ENCODE assay signal across 1 cellular context in the genomic region with DNA sequence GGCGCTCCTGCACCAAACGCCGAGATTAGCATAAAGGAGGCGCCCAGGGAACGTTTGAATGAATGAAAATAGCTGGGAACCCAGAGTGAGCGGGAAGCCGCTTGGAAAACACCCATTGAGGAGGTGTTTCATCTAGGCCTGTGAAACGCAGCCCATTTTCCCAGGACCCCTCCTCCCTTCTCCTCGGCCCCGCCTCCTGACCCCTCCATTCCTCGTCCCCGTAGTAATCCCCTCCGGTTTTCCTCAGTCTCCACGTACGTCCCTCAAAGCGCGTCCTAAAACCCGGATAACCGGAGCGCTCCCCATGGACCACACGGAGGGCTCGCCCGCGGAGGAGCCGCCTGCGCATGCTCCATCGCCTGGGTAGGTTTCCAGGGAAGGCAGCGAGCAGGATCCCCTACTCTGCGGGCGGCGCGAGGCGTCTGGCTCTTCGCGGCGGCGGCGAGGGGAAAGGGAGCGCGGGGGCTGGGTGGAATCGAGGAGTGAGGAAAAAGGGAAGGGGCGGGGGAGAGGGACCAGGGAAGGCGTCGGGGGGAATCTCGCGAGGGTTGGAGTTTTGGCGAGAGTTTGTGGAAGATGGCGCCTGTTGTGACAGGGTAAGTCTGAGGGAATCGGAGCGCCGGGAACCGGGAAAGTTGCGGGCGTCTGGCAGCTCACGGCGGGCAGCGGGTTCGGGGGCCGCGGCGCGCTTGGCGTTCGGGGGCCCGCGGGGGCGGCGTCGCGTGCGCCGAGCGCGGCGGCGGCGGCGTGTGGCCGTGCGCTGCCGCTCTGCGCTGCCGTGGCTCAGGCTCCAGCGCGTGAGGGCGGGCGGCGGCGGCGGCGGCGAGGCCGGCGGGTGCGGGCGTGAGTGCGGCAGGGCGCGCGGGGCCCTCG.
TF ChIP-seq lines count a peak whose summit lies in the region.

A gene (plus strand): TSS at position 562 of the 873 bp plus-strand sequence. CDS start 15 bp downstream, at position 577.

TF ChIP-seq in HepG2, 621 proteins besides CTCF, POLR2A, EP300 and RAD21 (continued from another document and continues in another):
- TF ChIP-seq, protein P1, sequence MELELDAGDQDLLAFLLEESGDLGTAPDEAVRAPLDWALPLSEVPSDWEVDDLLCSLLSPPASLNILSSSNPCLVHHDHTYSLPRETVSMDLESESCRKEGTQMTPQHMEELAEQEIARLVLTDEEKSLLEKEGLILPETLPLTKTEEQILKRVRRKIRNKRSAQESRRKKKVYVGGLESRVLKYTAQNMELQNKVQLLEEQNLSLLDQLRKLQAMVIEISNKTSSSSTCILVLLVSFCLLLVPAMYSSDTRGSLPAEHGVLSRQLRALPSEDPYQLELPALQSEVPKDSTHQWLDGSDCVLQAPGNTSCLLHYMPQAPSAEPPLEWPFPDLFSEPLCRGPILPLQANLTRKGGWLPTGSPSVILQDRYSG (CRISPR knock-in tag; IDR thresholded peaks at IDR 0.05) = no peak
- TF ChIP-seq ZNF552 (CRISPR knock-in tag; IDR thresholded peaks at IDR 0.05; ENCODE audit: borderline replicate concordance) (no peak), MEIS2 (CRISPR knock-in tag; IDR thresholded peaks at IDR 0.05) (no peak; the same call in 1 of the 2 replicates), MAFG (CRISPR knock-in tag; IDR thresholded peaks at IDR 0.05) (no peak), ZNF713 (CRISPR knock-in tag; IDR thresholded peaks at IDR 0.05) (0 out of 2 replicates have a peak, but pooled peaks have one; percentile 60), SALL2 (CRISPR knock-in tag; IDR thresholded peaks at IDR 0.05) (peak; percentile 46; the same call in 1 of the 2 replicates), TAF1 (CRISPR knock-in tag; IDR thresholded peaks at IDR 0.05) (peak; percentile 58), CCAR2 (optimal IDR thresholded peaks at IDR 0.05; ENCODE audit: low read depth, low read length) (no peak), ZSCAN29 (CRISPR knock-in tag; conservative IDR thresholded peaks at IDR 0.05) (0 out of 2 replicates have a peak, but pooled peaks have one; percentile 31), ZNF792 (CRISPR knock-in tag; IDR thresholded peaks at IDR 0.05) (peak; percentile 81; the same call in 1 of the 2 replicates), ZBTB7B (CRISPR knock-in tag; IDR thresholded peaks at IDR 0.05) (peak; percentile 64; the same call in 1 of the 2 replicates), ZNF720 (CRISPR knock-in tag; IDR thresholded peaks at IDR 0.05) (no peak), ASH2L (IDR thresholded peaks at IDR 0.05; ENCODE audit: insufficient read length, low read depth, low read length) (no peak), TCF7L2 (IDR thresholded peaks at IDR 0.05; ENCODE audit: low read depth, low read length) (no peak), ZNF776 (CRISPR knock-in tag; IDR thresholded peaks at IDR 0.05) (no peak), ONECUT2 (CRISPR knock-in tag; IDR thresholded peaks at IDR 0.05) (no peak), ZBTB42 (CRISPR knock-in tag; IDR thresholded peaks at IDR 0.05) (no peak), ZNF790 (CRISPR knock-in tag; IDR thresholded peaks at IDR 0.05; ENCODE audit: borderline replicate concordance) (no peak), TCF12 (IDR thresholded peaks at IDR 0.05) (no peak), TCF12 (CRISPR knock-in tag; IDR thresholded peaks at IDR 0.05) (no peak), YEATS4 (CRISPR knock-in tag; IDR thresholded peaks at IDR 0.05; ENCODE audit: borderline replicate concordance) (peak; percentile 64; the same call in 1 of the 2 replicates), CENPX (CRISPR knock-in tag; IDR thresholded peaks at IDR 0.05) (no peak), REPIN1 (CRISPR knock-in tag; IDR thresholded peaks at IDR 0.05; ENCODE audit: borderline replicate concordance, low read depth) (peak; percentile 63; the same call in 1 of the 2 replicates), ZNF34 (CRISPR knock-in tag; IDR thresholded peaks at IDR 0.05; ENCODE audit: borderline replicate concordance) (no peak), ZNF549 (CRISPR knock-in tag; IDR thresholded peaks at IDR 0.05) (no peak), ZNF317 (CRISPR knock-in tag; IDR thresholded peaks at IDR 0.05) (no peak), SIN3A (IDR thresholded peaks at IDR 0.05; ENCODE audit: borderline replicate concordance, low read depth, low read length) (peak; percentile 58; the same call in 1 of the 2 replicates), ZFP90 (CRISPR knock-in tag; IDR thresholded peaks at IDR 0.05; ENCODE audit: borderline replicate concordance) (0 out of 2 replicates have a peak, but pooled peaks have one; percentile 32), RFX1 (IDR thresholded peaks at IDR 0.05) (no peak), MXD4 (CRISPR knock-in tag; IDR thresholded peaks at IDR 0.05) (peak; percentile 64; the same call in 1 of the 2 replicates), ZNF143 (CRISPR knock-in tag; IDR thresholded peaks at IDR 0.05) (no peak), CENPT (CRISPR knock-in tag; IDR thresholded peaks at IDR 0.05; ENCODE audit: low read depth) (no peak), ZNF510 (CRISPR knock-in tag; IDR thresholded peaks at IDR 0.05; ENCODE audit: low read depth) (no peak; the same call in 1 of the 2 replicates), ZNF350 (CRISPR knock-in tag; IDR thresholded peaks at IDR 0.05; ENCODE audit: borderline replicate concordance, low read depth) (peak; percentile 88), SOX6 (IDR thresholded peaks at IDR 0.05) (no peak), SOX6 (CRISPR knock-in tag; IDR thresholded peaks at IDR 0.05) (peak; percentile 30; the same call in 1 of the 2 replicates), CCDC6 (CRISPR knock-in tag; IDR thresholded peaks at IDR 0.05) (peak; percentile 87), ZNF251 (CRISPR knock-in tag; IDR thresholded peaks at IDR 0.05) (no peak)
- TF ChIP-seq, protein P2, sequence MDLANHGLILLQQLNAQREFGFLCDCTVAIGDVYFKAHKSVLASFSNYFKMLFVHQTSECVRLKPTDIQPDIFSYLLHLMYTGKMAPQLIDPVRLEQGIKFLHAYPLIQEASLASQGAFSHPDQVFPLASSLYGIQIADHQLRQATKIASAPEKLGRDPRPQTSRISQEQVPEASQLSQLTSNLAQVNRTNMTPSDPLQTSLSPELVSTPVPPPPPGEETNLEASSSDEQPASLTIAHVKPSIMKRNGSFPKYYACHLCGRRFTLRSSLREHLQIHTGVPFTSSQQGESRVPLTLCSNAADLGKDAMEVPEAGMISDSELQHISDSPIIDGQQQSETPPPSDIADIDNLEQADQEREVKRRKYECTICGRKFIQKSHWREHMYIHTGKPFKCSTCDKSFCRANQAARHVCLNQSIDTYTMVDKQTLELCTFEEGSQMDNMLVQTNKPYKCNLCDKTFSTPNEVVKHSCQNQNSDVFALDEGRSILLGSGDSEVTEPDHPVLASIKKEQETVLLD (CRISPR knock-in tag; IDR thresholded peaks at IDR 0.05; ENCODE audit: low read depth) = peak; percentile 63; the same call in 1 of the 2 replicates
- TF ChIP-seq, protein P3, sequence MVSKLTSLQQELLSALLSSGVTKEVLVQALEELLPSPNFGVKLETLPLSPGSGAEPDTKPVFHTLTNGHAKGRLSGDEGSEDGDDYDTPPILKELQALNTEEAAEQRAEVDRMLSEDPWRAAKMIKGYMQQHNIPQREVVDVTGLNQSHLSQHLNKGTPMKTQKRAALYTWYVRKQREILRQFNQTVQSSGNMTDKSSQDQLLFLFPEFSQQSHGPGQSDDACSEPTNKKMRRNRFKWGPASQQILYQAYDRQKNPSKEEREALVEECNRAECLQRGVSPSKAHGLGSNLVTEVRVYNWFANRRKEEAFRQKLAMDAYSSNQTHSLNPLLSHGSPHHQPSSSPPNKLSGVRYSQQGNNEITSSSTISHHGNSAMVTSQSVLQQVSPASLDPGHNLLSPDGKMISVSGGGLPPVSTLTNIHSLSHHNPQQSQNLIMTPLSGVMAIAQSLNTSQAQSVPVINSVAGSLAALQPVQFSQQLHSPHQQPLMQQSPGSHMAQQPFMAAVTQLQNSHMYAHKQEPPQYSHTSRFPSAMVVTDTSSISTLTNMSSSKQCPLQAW (CRISPR knock-in tag; IDR thresholded peaks at IDR 0.05) = peak; percentile 96
- TF ChIP-seq, protein P4, sequence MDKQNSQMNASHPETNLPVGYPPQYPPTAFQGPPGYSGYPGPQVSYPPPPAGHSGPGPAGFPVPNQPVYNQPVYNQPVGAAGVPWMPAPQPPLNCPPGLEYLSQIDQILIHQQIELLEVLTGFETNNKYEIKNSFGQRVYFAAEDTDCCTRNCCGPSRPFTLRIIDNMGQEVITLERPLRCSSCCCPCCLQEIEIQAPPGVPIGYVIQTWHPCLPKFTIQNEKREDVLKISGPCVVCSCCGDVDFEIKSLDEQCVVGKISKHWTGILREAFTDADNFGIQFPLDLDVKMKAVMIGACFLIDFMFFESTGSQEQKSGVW (CRISPR knock-in tag; IDR thresholded peaks at IDR 0.05; ENCODE audit: borderline replicate concordance) = no peak
- TF ChIP-seq, protein P5, sequence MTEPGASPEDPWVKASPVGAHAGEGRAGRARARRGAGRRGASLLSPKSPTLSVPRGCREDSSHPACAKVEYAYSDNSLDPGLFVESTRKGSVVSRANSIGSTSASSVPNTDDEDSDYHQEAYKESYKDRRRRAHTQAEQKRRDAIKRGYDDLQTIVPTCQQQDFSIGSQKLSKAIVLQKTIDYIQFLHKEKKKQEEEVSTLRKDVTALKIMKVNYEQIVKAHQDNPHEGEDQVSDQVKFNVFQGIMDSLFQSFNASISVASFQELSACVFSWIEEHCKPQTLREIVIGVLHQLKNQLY (CRISPR knock-in tag; IDR thresholded peaks at IDR 0.05) = 0 out of 2 replicates have a peak, but pooled peaks have one; percentile 44
- TF ChIP-seq, protein P6, sequence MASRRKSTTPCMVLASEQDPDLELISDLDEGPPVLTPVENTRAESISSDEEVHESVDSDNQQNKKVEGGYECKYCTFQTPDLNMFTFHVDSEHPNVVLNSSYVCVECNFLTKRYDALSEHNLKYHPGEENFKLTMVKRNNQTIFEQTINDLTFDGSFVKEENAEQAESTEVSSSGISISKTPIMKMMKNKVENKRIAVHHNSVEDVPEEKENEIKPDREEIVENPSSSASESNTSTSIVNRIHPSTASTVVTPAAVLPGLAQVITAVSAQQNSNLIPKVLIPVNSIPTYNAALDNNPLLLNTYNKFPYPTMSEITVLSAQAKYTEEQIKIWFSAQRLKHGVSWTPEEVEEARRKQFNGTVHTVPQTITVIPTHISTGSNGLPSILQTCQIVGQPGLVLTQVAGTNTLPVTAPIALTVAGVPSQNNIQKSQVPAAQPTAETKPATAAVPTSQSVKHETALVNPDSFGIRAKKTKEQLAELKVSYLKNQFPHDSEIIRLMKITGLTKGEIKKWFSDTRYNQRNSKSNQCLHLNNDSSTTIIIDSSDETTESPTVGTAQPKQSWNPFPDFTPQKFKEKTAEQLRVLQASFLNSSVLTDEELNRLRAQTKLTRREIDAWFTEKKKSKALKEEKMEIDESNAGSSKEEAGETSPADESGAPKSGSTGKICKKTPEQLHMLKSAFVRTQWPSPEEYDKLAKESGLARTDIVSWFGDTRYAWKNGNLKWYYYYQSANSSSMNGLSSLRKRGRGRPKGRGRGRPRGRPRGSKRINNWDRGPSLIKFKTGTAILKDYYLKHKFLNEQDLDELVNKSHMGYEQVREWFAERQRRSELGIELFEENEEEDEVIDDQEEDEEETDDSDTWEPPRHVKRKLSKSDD (CRISPR knock-in tag; IDR thresholded peaks at IDR 0.05; ENCODE audit: low read depth) = no peak
- TF ChIP-seq, protein P7, sequence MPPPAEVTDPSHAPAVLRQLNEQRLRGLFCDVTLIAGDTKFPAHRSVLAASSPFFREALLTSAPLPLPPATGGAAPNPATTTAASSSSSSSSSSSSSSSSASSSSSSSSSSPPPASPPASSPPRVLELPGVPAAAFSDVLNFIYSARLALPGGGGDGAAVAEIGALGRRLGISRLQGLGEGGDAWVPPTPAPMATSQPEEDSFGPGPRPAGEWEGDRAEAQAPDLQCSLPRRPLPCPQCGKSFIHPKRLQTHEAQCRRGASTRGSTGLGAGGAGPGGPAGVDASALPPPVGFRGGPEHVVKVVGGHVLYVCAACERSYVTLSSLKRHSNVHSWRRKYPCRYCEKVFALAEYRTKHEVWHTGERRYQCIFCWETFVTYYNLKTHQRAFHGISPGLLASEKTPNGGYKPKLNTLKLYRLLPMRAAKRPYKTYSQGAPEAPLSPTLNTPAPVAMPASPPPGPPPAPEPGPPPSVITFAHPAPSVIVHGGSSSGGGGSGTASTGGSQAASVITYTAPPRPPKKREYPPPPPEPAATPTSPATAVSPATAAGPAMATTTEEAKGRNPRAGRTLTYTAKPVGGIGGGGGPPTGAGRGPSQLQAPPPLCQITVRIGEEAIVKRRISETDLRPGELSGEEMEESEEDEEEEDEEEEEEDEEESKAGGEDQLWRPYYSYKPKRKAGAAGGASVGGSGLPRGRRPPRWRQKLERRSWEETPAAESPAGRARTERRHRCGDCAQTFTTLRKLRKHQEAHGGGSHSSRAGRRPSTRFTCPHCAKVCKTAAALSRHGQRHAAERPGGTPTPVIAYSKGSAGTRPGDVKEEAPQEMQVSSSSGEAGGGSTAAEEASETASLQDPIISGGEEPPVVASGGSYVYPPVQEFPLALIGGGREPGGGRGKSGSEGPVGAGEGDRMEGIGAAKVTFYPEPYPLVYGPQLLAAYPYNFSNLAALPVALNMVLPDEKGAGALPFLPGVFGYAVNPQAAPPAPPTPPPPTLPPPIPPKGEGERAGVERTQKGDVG (CRISPR knock-in tag; IDR thresholded peaks at IDR 0.05; ENCODE audit: borderline replicate concordance) = 0 out of 2 replicates have a peak, but pooled peaks have one; percentile 30
- TF ChIP-seq, protein P8, sequence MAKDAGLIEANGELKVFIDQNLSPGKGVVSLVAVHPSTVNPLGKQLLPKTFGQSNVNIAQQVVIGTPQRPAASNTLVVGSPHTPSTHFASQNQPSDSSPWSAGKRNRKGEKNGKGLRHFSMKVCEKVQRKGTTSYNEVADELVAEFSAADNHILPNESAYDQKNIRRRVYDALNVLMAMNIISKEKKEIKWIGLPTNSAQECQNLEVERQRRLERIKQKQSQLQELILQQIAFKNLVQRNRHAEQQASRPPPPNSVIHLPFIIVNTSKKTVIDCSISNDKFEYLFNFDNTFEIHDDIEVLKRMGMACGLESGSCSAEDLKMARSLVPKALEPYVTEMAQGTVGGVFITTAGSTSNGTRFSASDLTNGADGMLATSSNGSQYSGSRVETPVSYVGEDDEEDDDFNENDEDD (CRISPR knock-in tag; IDR thresholded peaks at IDR 0.05; ENCODE audit: borderline replicate concordance) = peak; percentile 45; the same call in 1 of the 2 replicates
- TF ChIP-seq, protein P9, sequence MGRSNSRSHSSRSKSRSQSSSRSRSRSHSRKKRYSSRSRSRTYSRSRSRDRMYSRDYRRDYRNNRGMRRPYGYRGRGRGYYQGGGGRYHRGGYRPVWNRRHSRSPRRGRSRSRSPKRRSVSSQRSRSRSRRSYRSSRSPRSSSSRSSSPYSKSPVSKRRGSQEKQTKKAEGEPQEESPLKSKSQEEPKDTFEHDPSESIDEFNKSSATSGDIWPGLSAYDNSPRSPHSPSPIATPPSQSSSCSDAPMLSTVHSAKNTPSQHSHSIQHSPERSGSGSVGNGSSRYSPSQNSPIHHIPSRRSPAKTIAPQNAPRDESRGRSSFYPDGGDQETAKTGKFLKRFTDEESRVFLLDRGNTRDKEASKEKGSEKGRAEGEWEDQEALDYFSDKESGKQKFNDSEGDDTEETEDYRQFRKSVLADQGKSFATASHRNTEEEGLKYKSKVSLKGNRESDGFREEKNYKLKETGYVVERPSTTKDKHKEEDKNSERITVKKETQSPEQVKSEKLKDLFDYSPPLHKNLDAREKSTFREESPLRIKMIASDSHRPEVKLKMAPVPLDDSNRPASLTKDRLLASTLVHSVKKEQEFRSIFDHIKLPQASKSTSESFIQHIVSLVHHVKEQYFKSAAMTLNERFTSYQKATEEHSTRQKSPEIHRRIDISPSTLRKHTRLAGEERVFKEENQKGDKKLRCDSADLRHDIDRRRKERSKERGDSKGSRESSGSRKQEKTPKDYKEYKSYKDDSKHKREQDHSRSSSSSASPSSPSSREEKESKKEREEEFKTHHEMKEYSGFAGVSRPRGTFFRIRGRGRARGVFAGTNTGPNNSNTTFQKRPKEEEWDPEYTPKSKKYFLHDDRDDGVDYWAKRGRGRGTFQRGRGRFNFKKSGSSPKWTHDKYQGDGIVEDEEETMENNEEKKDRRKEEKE (IDR thresholded peaks at IDR 0.05) = no peak
